Comparison of ENCODE assay signal across 8 cellular contexts in genomic region chr7:76130661-76131060, GRCh38.
DNase-seq lines count a peak whose midpoint lies in the region; ATAC-seq and TF ChIP-seq lines count a peak whose summit lies in the region.
"Not testable (repeated sequence)": the region's sequence is repeated elsewhere in the genome, so short reads cannot be mapped to it uniquely, and the experiment has no call there.

No MANE protein-coding gene starts in this region.

- not testable (repeated sequence) for H3K4me1 ChIP-seq in esophagus squamous epithelium

- peak; percentile 68 for ATAC-seq in activated naive CD8-positive, alpha-beta T cell treated with anti-CD3 and anti-CD28 coated beads, Interleukin-2, amount 10 ng/mL, durations not matched to agents 7 days and 5 days (ENCODE audit: low read depth)
- ATAC-seq in left colon, result peak; percentile 85
- peak; percentile 69 for ATAC-seq in stimulated activated effector memory CD8-positive, alpha-beta T cell treated with anti-CD3 and anti-CD28 coated beads, Interleukin-12 subunit alpha, Interleukin-12 subunit beta, amount 100 ng/mL, for 72 hours

- not testable (repeated sequence) for H3K27ac ChIP-seq in esophagus squamous epithelium

- intact Hi-C loops in esophagus squamous epithelium (cut with DNase I); left colon (cut with DNase I, micrococcal nuclease): not testable (repeated sequence)

- H3K27ac Mint-ChIP-seq in activated naive CD8-positive, alpha-beta T cell treated with anti-CD3 and anti-CD28 coated beads, Interleukin-2, amount 10 ng/mL, durations not matched to agents 7 days and 5 days; stimulated activated effector memory CD8-positive, alpha-beta T cell treated with anti-CD3 and anti-CD28 coated beads, Interleukin-12 subunit alpha, Interleukin-12 subunit beta, amount 100 ng/mL, for 72 hours: not testable (repeated sequence)

- DNase-seq in COLO829 (ENCODE audit: low spot score) (peak; percentile 63), H4 (ENCODE audit: low spot score) (peak; percentile 34), NB4 (ENCODE audit: low read depth) (peak; percentile 58), RPMI7951 (ENCODE audit: low read depth) (peak; percentile 35)
- not testable (repeated sequence) for DNase-seq in activated naive CD8-positive, alpha-beta T cell treated with anti-CD3 and anti-CD28 coated beads, Interleukin-2, amount 10 ng/mL, durations not matched to agents 7 days and 5 days; esophagus squamous epithelium (lab: John Stamatoyannopoulos, UW); left colon; stimulated activated effector memory CD8-positive, alpha-beta T cell treated with anti-CD3 and anti-CD28 coated beads, Interleukin-12 subunit alpha, Interleukin-12 subunit beta, amount 100 ng/mL, for 72 hours (ENCODE audit: low spot score in 2 of 2)

- TF ChIP-seq CTCF in NB4 (IDR thresholded peaks at IDR 0.05; ENCODE audit: low read depth, low read length), result peak; percentile 57
- TF ChIP-seq CTCF in esophagus squamous epithelium (IDR thresholded peaks at IDR 0.05), result peak in 5 of 6 experiments; percentile 26 to 53 (median 32)

- H3K27me3 Mint-ChIP-seq in activated naive CD8-positive, alpha-beta T cell treated with anti-CD3 and anti-CD28 coated beads, Interleukin-2, amount 10 ng/mL, durations not matched to agents 7 days and 5 days, result peaks cover 11% of the 10 kb centered on the region

- TF ChIP-seq POLR2A in NB4 (IDR thresholded peaks at IDR 0.05; ENCODE audit: extremely low read depth, insufficient read length); esophagus squamous epithelium (IDR thresholded peaks at IDR 0.05): not testable (repeated sequence)

- H3K9me3 Mint-ChIP-seq in activated naive CD8-positive, alpha-beta T cell treated with anti-CD3 and anti-CD28 coated beads, Interleukin-2, amount 10 ng/mL, durations not matched to agents 7 days and 5 days; stimulated activated effector memory CD8-positive, alpha-beta T cell treated with anti-CD3 and anti-CD28 coated beads, Interleukin-12 subunit alpha, Interleukin-12 subunit beta, amount 100 ng/mL, for 72 hours: not testable (repeated sequence)

- POLR2A ChIA-PET in activated naive CD8-positive, alpha-beta T cell treated with anti-CD3 and anti-CD28 coated beads, Interleukin-2, amount 10 ng/mL, durations not matched to agents 7 days and 5 days (lab: Charles Lee), result not testable (repeated sequence)

- H3K4me3 Mint-ChIP-seq in activated naive CD8-positive, alpha-beta T cell treated with anti-CD3 and anti-CD28 coated beads, Interleukin-2, amount 10 ng/mL, durations not matched to agents 7 days and 5 days; stimulated activated effector memory CD8-positive, alpha-beta T cell treated with anti-CD3 and anti-CD28 coated beads, Interleukin-12 subunit alpha, Interleukin-12 subunit beta, amount 100 ng/mL, for 72 hours: not testable (repeated sequence)

- H3K36me3 ChIP-seq in esophagus squamous epithelium, result not testable (repeated sequence)

- H3K36me3 Mint-ChIP-seq in activated naive CD8-positive, alpha-beta T cell treated with anti-CD3 and anti-CD28 coated beads, Interleukin-2, amount 10 ng/mL, durations not matched to agents 7 days and 5 days; stimulated activated effector memory CD8-positive, alpha-beta T cell treated with anti-CD3 and anti-CD28 coated beads, Interleukin-12 subunit alpha, Interleukin-12 subunit beta, amount 100 ng/mL, for 72 hours: not testable (repeated sequence)

- H3K9me3 ChIP-seq in esophagus squamous epithelium, result not testable (repeated sequence)

- not testable (repeated sequence) for H3K4me3 ChIP-seq in NB4 (ENCODE audit: low read depth, low read length); esophagus squamous epithelium

- H3K4me1 Mint-ChIP-seq in activated naive CD8-positive, alpha-beta T cell treated with anti-CD3 and anti-CD28 coated beads, Interleukin-2, amount 10 ng/mL, durations not matched to agents 7 days and 5 days, result peaks cover 25% of the 10 kb centered on the region
- H3K4me1 Mint-ChIP-seq in stimulated activated effector memory CD8-positive, alpha-beta T cell treated with anti-CD3 and anti-CD28 coated beads, Interleukin-12 subunit alpha, Interleukin-12 subunit beta, amount 100 ng/mL, for 72 hours, result not testable (repeated sequence)

- H3K27me3 ChIP-seq in esophagus squamous epithelium, result peaks cover 0 to 17% (median 0%) of the 10 kb centered on the region in 4 donors
